11 cellular contexts compared by ENCODE assay signal in the genomic region with DNA sequence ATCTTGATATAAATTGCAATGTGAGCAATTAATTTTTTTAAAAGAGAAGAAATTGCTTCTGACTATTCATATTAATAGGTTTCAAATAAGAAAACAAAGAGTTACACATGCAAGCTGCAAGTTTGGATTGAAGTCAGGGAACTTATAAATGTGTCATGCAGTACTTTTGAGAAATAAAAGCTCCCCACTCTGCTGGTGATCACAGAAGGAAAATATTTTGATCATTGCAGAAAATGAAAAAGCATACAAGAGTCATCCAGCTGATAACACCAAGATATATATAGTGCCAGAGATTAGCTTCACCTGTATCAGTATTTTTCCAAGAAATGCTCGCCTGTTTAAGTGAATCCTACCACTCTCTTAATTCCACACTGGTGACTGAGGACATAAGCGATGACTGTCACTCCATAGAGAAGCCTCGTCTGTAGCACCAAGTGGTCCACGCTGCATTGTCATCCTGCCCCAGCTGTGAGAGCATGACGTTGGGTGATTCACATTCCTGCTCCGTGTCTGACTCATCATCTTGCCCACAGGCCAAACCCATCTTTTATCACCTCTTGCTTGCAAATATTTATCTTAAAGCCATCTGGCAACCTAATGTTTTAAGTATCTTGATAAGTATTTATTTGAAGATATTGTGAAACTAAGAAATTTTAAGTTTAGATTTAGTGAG.
DNase-seq lines count a peak whose midpoint lies in the region; ATAC-seq and TF ChIP-seq lines count a peak whose summit lies in the region.
"Had no signal": no experiment of that assay in that cellular context is flagged by ENCODE, and none has a peak within 500 bp of the region (broad histone marks: within the 10 kb centered on the region; RNA-seq: fewer than 3 reads in every experiment).

No MANE protein-coding gene starts in this region.

- POLR2A ChIA-PET in PC-3 (lab: Charles Lee; ENCODE audit: unreplicated experiment): no interaction called here

- H2AFZ ChIP-seq in PC-3 (ENCODE audit: low read length) (no peak overlapping the region), fibroblast of lung (ENCODE audit: low read length) (no peak overlapping the region)

- H3K79me2 ChIP-seq in PC-3 (ENCODE audit: low read length): no peaks in the 10 kb centered on the region
- H3K79me2 ChIP-seq in fibroblast of lung (ENCODE audit: control insufficient read depth, insufficient read depth, low read length): no peaks in the 10 kb centered on the region

- H4K20me1 ChIP-seq in PC-3 (ENCODE audit: low read length) (no peaks in the 10 kb centered on the region), fibroblast of lung (ENCODE audit: control insufficient read depth, extremely low read depth, insufficient read depth, low read length) (no peaks in the 10 kb centered on the region)
- H4K20me1 ChIP-seq: BLaER1 treated with 17β-estradiol and CSF1 and Interleukin-3, amounts not matched to agents 10 nM and 100 nM had no signal

- TF ChIP-seq EP300 in transverse colon (IDR thresholded peaks at IDR 0.05; ENCODE audit: low read depth): no peak

- no TSS peak for BruUV-seq in PC-3 (replicated peaks; lab: Mats Ljungman, UMichigan)

- H3K9ac ChIP-seq in PC-3 (ENCODE audit: low read length) (no peak overlapping the region), fibroblast of lung (ENCODE audit: insufficient read depth, low read length) (no peak overlapping the region)
- H3K9ac ChIP-seq: BLaER1 treated with 17β-estradiol and CSF1 and Interleukin-3, amounts not matched to agents 10 nM and 100 nM had no signal

- in situ Hi-C loops in transverse colon (cut with MboI; ENCODE audit: low pct_ligation_motif_present in 1 of 4, low pct_unique_long_range_greater_than_20kb in 1 of 4, low sequenced_read_pairs in 3 of 4): no loop called here

- H3K4me1 ChIP-seq in PC-3 (ENCODE audit: insufficient read depth, low read length) (0 out of 2 replicates have a peak, but pooled peaks cover 4% of the 10 kb centered on the region), fibroblast of lung (ENCODE audit: control insufficient read depth, extremely low read depth, insufficient read depth, low read length) (no peaks in the 10 kb centered on the region), transverse colon (peaks cover 0 to 6% (median 0%) of the 10 kb centered on the region in 4 donors), spleen (no peaks in the 10 kb centered on the region)

- H3K27me3 ChIP-seq in PC-3 (ENCODE audit: low read length): no peaks in the 10 kb centered on the region
- H3K27me3 ChIP-seq in fibroblast of lung (ENCODE audit: control insufficient read depth, insufficient read depth, low read length): no peaks in the 10 kb centered on the region
- no peaks in the 10 kb centered on the region for H3K27me3 ChIP-seq in transverse colon
- H3K27me3 ChIP-seq in spleen (replicated peaks in 1 of 7): no peaks in the 10 kb centered on the region
- H3K27me3 ChIP-seq: BLaER1 treated with 17β-estradiol and CSF1 and Interleukin-3, amounts not matched to agents 10 nM and 100 nM had no signal

- TF ChIP-seq POLR2A in transverse colon (IDR thresholded peaks at IDR 0.05) (no peak), spleen (IDR thresholded peaks at IDR 0.05) (no peak)

- H3K27ac ChIP-seq in PC-3 (ENCODE audit: low read length) (no peak overlapping the region), fibroblast of lung (ENCODE audit: insufficient read depth, low read length) (peak overlapping the region; percentile 48), transverse colon (peak overlapping the region in 1 of 4 donors; percentile 6), spleen (no peak overlapping the region)
- H3K27ac ChIP-seq: BLaER1 treated with 17β-estradiol and CSF1 and Interleukin-3, amounts not matched to agents 10 nM and 100 nM; skin epidermis had no signal

- peak; percentile 7 for DNase-seq in NK-92 treated with Interleukin-12 subunit alpha and Interleukin-12 subunit beta, amount 100 ng/mL, for 24 hours (lab: John Stamatoyannopoulos, UW)
- no peak for DNase-seq in NK-92 (lab: John Stamatoyannopoulos, UW; ENCODE audit: unreplicated experiment)
- DNase-seq in PC-3: peak; percentile 64
- DNase-seq in fibroblast of lung (ENCODE audit: low read depth in 2 of 2): peak; percentile 95 to 98
- peak; percentile 26 for DNase-seq in transverse colon
- no peak for DNase-seq in spleen
- DNase-seq in cerebellar nuclear complex (lab: John Stamatoyannopoulos, UW): no peak

- H3K9me3 ChIP-seq in PC-3 (ENCODE audit: low read length) (no peaks in the 10 kb centered on the region), fibroblast of lung (ENCODE audit: control insufficient read depth, insufficient read depth, low read depth, low read length) (no peaks in the 10 kb centered on the region), transverse colon (no peaks in the 10 kb centered on the region), spleen (no peaks in the 10 kb centered on the region)
- H3K9me3 ChIP-seq: BLaER1 treated with 17β-estradiol and CSF1 and Interleukin-3, amounts not matched to agents 10 nM and 100 nM had no signal

- H3K9me2 ChIP-seq in PC-3 (replicated peaks; ENCODE audit: low read length): no peaks in the 10 kb centered on the region

- ATAC-seq in PC-3: peak; percentile 92
- no peak for ATAC-seq in GM19463 (IDR thresholded peaks at IDR 0.05; ENCODE audit: unreplicated experiment)
- ATAC-seq: HCT116 had no signal

- intact Hi-C loops in PC-3 (cut with micrococcal nuclease) (loop anchor here (1.0 kb wide), 1 partner anchor 160 kb away; no protein-coding TSS in a partner anchor), transverse colon (cut with DNase I; ENCODE audit: low total_unique reads) (no loop called here), spleen (cut with DNase I; ENCODE audit: low total_unique reads) (no loop called here)

- no peak for TF ChIP-seq CTCF in PC-3 (conservative IDR thresholded peaks at IDR 0.05; ENCODE audit: low read depth, low read length)
- no peak for TF ChIP-seq CTCF in fibroblast of lung (conservative IDR thresholded peaks at IDR 0.05 in 1 of 2, IDR thresholded peaks at IDR 0.05 in 1 of 2; ENCODE audit: low read depth in 1 of 2, low read length in 2 of 2)
- no peak for TF ChIP-seq CTCF in transverse colon (IDR thresholded peaks at IDR 0.05)
- no peak for TF ChIP-seq CTCF in spleen (IDR thresholded peaks at IDR 0.05 in 8 of 11, conservative IDR thresholded peaks at IDR 0.05 in 3 of 11)

- no peaks in the 10 kb centered on the region for H3F3A ChIP-seq in PC-3 (ENCODE audit: low read length, unreplicated experiment)

- no peak overlapping the region for H3K4me2 ChIP-seq in PC-3 (ENCODE audit: low read length)
- H3K4me2 ChIP-seq in fibroblast of lung (ENCODE audit: extremely low read depth, insufficient read depth, low read length): peak overlapping the region; percentile 55
- H3K4me2 ChIP-seq: BLaER1 treated with 17β-estradiol and CSF1 and Interleukin-3, amounts not matched to agents 10 nM and 100 nM had no signal

- H3K36me3 ChIP-seq in PC-3 (ENCODE audit: low read depth, low read length) (no peaks in the 10 kb centered on the region), fibroblast of lung (ENCODE audit: control insufficient read depth, insufficient read depth, low read length) (no peaks in the 10 kb centered on the region), transverse colon (no peaks in the 10 kb centered on the region), spleen (no peaks in the 10 kb centered on the region)
- H3K36me3 ChIP-seq: BLaER1 treated with 17β-estradiol and CSF1 and Interleukin-3, amounts not matched to agents 10 nM and 100 nM had no signal

- CTCF ChIA-PET in PC-3 (lab: Charles Lee): no interaction called here

- H3K4me3 ChIP-seq in PC-3 (ENCODE audit: low read length) (no peak overlapping the region), fibroblast of lung (replicated peaks in 1 of 4; ENCODE audit: control extremely low read depth in 1 of 4, insufficient read depth in 1 of 4, low read depth in 3 of 4, low read length in 4 of 4) (no peak overlapping the region), transverse colon (no peak overlapping the region), spleen (no peak overlapping the region)
- H3K4me3 ChIP-seq: BLaER1 treated with 17β-estradiol and CSF1 and Interleukin-3, amounts not matched to agents 10 nM and 100 nM; skin epidermis had no signal

- WGBS in transverse colon (ENCODE audit: low coverage in 1 of 2), 2 donors: 31 to 33% methylated on average over 6 of the region's 6 CpGs
- 53 to 78% (median 58%) methylated on average over 6 of the region's 6 CpGs for WGBS in spleen, 5 donors

Comparison
In these comparisons a context has a peak if more than half of its experiments do, and no peak if none do; other contexts are left out.
1. DNase-seq: peak in NK-92 treated with Interleukin-12 subunit alpha and Interleukin-12 subunit beta, amount 100 ng/mL, for 24 hours (single experiment), PC-3 (single experiment), fibroblast of lung (2 of 2) and transverse colon (single experiment); none in NK-92 (single experiment), spleen (single experiment) and cerebellar nuclear complex (0 of 2).